ENCODE assay signal across 8 cellular contexts in genomic region chr2:16349811-16350210, GRCh38.
"Had no signal": no experiment of that assay in that cellular context is flagged by ENCODE, and none has a peak within 500 bp of the region (broad histone marks: within the 10 kb centered on the region; RNA-seq: fewer than 3 reads in every experiment).

No MANE protein-coding gene starts in this region.

- ATAC-seq: HCT116 had no signal

- H3K9me3 ChIP-seq: HAP-1 had no signal

- H3K4me3 Mint-ChIP-seq: H9, HFFc6 had no signal

- H3K4me1 ChIP-seq: HAP-1 had no signal

- DNase-seq: GM23248, GOT3, H7, H9, HCEC 1CT, HFFc6 had no signal

- H2AFZ ChIP-seq: GM23248 had no signal

- H3K27ac Mint-ChIP-seq: H9, HFFc6 had no signal

- H3K4me3 ChIP-seq: GM23248, HAP-1 had no signal

- H3K36me3 ChIP-seq: HAP-1 had no signal

- H3K27ac ChIP-seq: GM23248 had no signal
